ENCODE assay signal across 13 cellular contexts in genomic region chr12:14399871-14400270, GRCh38. TPM values are rescaled to one million over a fixed set of nuclear protein-coding genes. Genes with fewer than 3 reads are reported as not detected.
DNase-seq lines count a peak whose midpoint lies in the region; ATAC-seq lines count a peak whose summit lies in the region.
"Had no signal": no experiment of that assay in that cellular context is flagged by ENCODE, and none has a peak within 500 bp of the region (broad histone marks: within the 10 kb centered on the region; RNA-seq: fewer than 3 reads in every experiment).

No MANE protein-coding gene starts in this region.

- H3K4me3 Mint-ChIP-seq in activated CD8-positive, alpha-beta memory T cell treated with anti-CD3 and anti-CD28 coated beads, Interleukin-2, amount 10 ng/mL, durations not matched to agents 7 days and 5 days, result peak overlapping the region; percentile 76
- peak overlapping the region; percentile 40 for H3K4me3 Mint-ChIP-seq in stimulated activated memory B cell treated with anti-CD40 and anti-IgM and Interleukin-4, amounts not matched to agents 10 μg/mL and 1 μg/mL and 100 μg/mL, for 72 hours

- peaks cover 49% of the 10 kb centered on the region for H3K36me3 Mint-ChIP-seq in activated CD8-positive, alpha-beta memory T cell treated with anti-CD3 and anti-CD28 coated beads, Interleukin-2, amount 10 ng/mL, durations not matched to agents 7 days and 5 days
- peaks cover 61% of the 10 kb centered on the region for H3K36me3 Mint-ChIP-seq in stimulated activated memory B cell treated with anti-CD40 and anti-IgM and Interleukin-4, amounts not matched to agents 10 μg/mL and 1 μg/mL and 100 μg/mL, for 72 hours

- no peaks in the 10 kb centered on the region for H3K9me3 ChIP-seq in SJSA1 (replicated peaks)

- H3K4me1 Mint-ChIP-seq in activated CD8-positive, alpha-beta memory T cell treated with anti-CD3 and anti-CD28 coated beads, Interleukin-2, amount 10 ng/mL, durations not matched to agents 7 days and 5 days, result peaks cover 73% of the 10 kb centered on the region
- peaks cover 88% of the 10 kb centered on the region for H3K4me1 Mint-ChIP-seq in stimulated activated memory B cell treated with anti-CD40 and anti-IgM and Interleukin-4, amounts not matched to agents 10 μg/mL and 1 μg/mL and 100 μg/mL, for 72 hours

- H3K9me3 Mint-ChIP-seq in activated CD8-positive, alpha-beta memory T cell treated with anti-CD3 and anti-CD28 coated beads, Interleukin-2, amount 10 ng/mL, durations not matched to agents 7 days and 5 days (ENCODE audit: low read depth), result no peaks in the 10 kb centered on the region
- H3K9me3 Mint-ChIP-seq in stimulated activated memory B cell treated with anti-CD40 and anti-IgM and Interleukin-4, amounts not matched to agents 10 μg/mL and 1 μg/mL and 100 μg/mL, for 72 hours, result peaks cover 7% of the 10 kb centered on the region

- H3K36me3 ChIP-seq in SJSA1, result no peaks in the 10 kb centered on the region
- H3K36me3 ChIP-seq: right lobe of liver had no signal

- no peaks in the 10 kb centered on the region for H3K27me3 Mint-ChIP-seq in activated CD8-positive, alpha-beta memory T cell treated with anti-CD3 and anti-CD28 coated beads, Interleukin-2, amount 10 ng/mL, durations not matched to agents 7 days and 5 days
- no peaks in the 10 kb centered on the region for H3K27me3 Mint-ChIP-seq in stimulated activated memory B cell treated with anti-CD40 and anti-IgM and Interleukin-4, amounts not matched to agents 10 μg/mL and 1 μg/mL and 100 μg/mL, for 72 hours

- peak overlapping the region; percentile 90 for H3K27ac Mint-ChIP-seq in activated CD8-positive, alpha-beta memory T cell treated with anti-CD3 and anti-CD28 coated beads, Interleukin-2, amount 10 ng/mL, durations not matched to agents 7 days and 5 days
- peak overlapping the region; percentile 20 for H3K27ac Mint-ChIP-seq in stimulated activated memory B cell treated with anti-CD40 and anti-IgM and Interleukin-4, amounts not matched to agents 10 μg/mL and 1 μg/mL and 100 μg/mL, for 72 hours

- H3K27me3 ChIP-seq in SJSA1 (replicated peaks), result no peaks in the 10 kb centered on the region
- H3K27me3 ChIP-seq: dorsolateral prefrontal cortex, right lobe of liver had no signal

- 0 out of 2 replicates have a peak, but pooled peaks cover 5% of the 10 kb centered on the region for H3K4me1 ChIP-seq in SJSA1 (replicated peaks)

- no peak for ATAC-seq in activated CD8-positive, alpha-beta memory T cell treated with anti-CD3 and anti-CD28 coated beads, Interleukin-2, amount 10 ng/mL, durations not matched to agents 7 days and 5 days
- ATAC-seq in stimulated activated memory B cell treated with anti-CD40 and anti-IgM and Interleukin-4, amounts not matched to agents 10 μg/mL and 1 μg/mL and 100 μg/mL, for 72 hours, result no peak
- no peak for ATAC-seq in HG02884 (IDR thresholded peaks at IDR 0.05; ENCODE audit: unreplicated experiment)
- ATAC-seq in GM21381 (IDR thresholded peaks at IDR 0.05; ENCODE audit: unreplicated experiment), result no peak
- ATAC-seq: left colon, Right ventricle myocardium inferior had no signal

- peak overlapping the region; percentile 55 for H3K27ac ChIP-seq in SJSA1
- H3K27ac ChIP-seq in epithelial cell of prostate, result peak overlapping the region; percentile 41
- H3K27ac ChIP-seq: dorsolateral prefrontal cortex, right lobe of liver had no signal

- CTCF ChIA-PET in activated CD8-positive, alpha-beta memory T cell treated with anti-CD3 and anti-CD28 coated beads, Interleukin-2, amount 10 ng/mL, durations not matched to agents 7 days and 5 days (lab: Charles Lee), result interaction anchor here (0.8 to 3.0 kb wide), 4 partner anchors 12 to 55 kb away, joined by 3 to 12 read pairs (median 4); partner anchors contain the start of gene ATF7IP

- DNase-seq in activated CD8-positive, alpha-beta memory T cell treated with anti-CD3 and anti-CD28 coated beads, Interleukin-2, amount 10 ng/mL, durations not matched to agents 7 days and 5 days, result no peak
- no peak for DNase-seq in activated CD8-positive, alpha-beta memory T cell treated with anti-CD3 and anti-CD28 coated beads, Interleukin-2, amount 50 U/mL, for 4 hours
- no peak for DNase-seq in SJSA1 (ENCODE audit: low read depth in 1 of 2, low spot score in 2 of 2)
- no peak for DNase-seq in epithelial cell of prostate (ENCODE audit: low read depth, low spot score)
- no peak for DNase-seq in NAMALWA (ENCODE audit: low spot score)
- DNase-seq: dorsolateral prefrontal cortex, left colon, NCI-H1436 treated with DMSO at 0.1 percent for 48 hours, right lobe of liver had no signal

- H3K4me3 ChIP-seq in SJSA1, result no peak overlapping the region
- H3K4me3 ChIP-seq: dorsolateral prefrontal cortex, right lobe of liver had no signal

RNA-seq across cellular contexts. Expression of gene ATF7IP, which starts 34.4 kb away (rescaled TPM):
- total RNA-seq in activated CD8-positive, alpha-beta memory T cell treated with anti-CD3 and anti-CD28 coated beads, Interleukin-2, amount 10 ng/mL, durations not matched to agents 7 days and 5 days, result 100 to 1,000 TPM; 115 to 144 TPM
- total RNA-seq in SJSA1 (2014; rRNA removed; shearing (Covaris generic)), result 17.6 and 19.9 TPM in 2 replicates
